Comparison of ENCODE assay signal across 8 cellular contexts in genomic region chr19:57351867-57352266, GRCh38. TPM values are rescaled to one million over a fixed set of nuclear protein-coding genes. Genes with fewer than 3 reads are reported as not detected.
A peak's percentile ranks its signal among the peaks of the same experiment; 100 is the strongest.
DNase-seq lines count a peak whose midpoint lies in the region; ATAC-seq and TF ChIP-seq lines count a peak whose summit lies in the region.

No MANE protein-coding gene starts in this region.

- TF ChIP-seq POLR2A in testis (IDR thresholded peaks at IDR 0.05), result no peak

- no peaks in the 10 kb centered on the region for H3K36me3 ChIP-seq in testis (ENCODE audit: low read depth, missing control alignments)

- WGBS in testis, 2 donors, result 8 to 16% methylated on average over 7 of the region's 7 CpGs

- H3K27ac ChIP-seq in testis, result peak overlapping the region; percentile 69 to 73

- peaks cover 57% of the 10 kb centered on the region for H3K9me3 Mint-ChIP-seq in T-helper 2 cell treated with Interferon-gamma antibody and Interleukin-4, amounts not matched to agents 5 μg/mL and 100 μg/mL, for 36 hours
- peaks cover 37 to 47% of the 10 kb centered on the region in 2 donors for H3K9me3 Mint-ChIP-seq in activated naive CD4-positive, alpha-beta T cell treated with anti-CD3 and anti-CD28 coated beads, Interleukin-2, amount 50 U/mL, for 72 hours

- intact Hi-C loops in testis (cut with DNase I; ENCODE audit: low total_unique reads), result no loop called here

- H3K4me3 ChIP-seq in iPS-18c (ENCODE audit: insufficient read depth, low read depth, low read length), result peak overlapping the region; percentile 94
- peak overlapping the region; percentile 83 to 87 for H3K4me3 ChIP-seq in testis

- H3K27ac Mint-ChIP-seq in T-helper 2 cell treated with Interferon-gamma antibody and Interleukin-4, amounts not matched to agents 5 μg/mL and 100 μg/mL, for 36 hours, result peak overlapping the region; percentile 83
- H3K27ac Mint-ChIP-seq in activated naive CD4-positive, alpha-beta T cell treated with anti-CD3 and anti-CD28 coated beads, Interleukin-2, amount 50 U/mL, for 72 hours, result peak overlapping the region; percentile 92 to 98

- ATAC-seq in activated naive CD4-positive, alpha-beta T cell treated with anti-CD3 and anti-CD28 coated beads, Interleukin-2, amount 50 U/mL, for 72 hours, result no peak
- ATAC-seq in HG03354 (IDR thresholded peaks at IDR 0.05; ENCODE audit: poor library complexity, severe bottlenecking, unreplicated experiment) (no peak), HG02623 (IDR thresholded peaks at IDR 0.05; ENCODE audit: unreplicated experiment) (no peak)

- peaks cover 6% of the 10 kb centered on the region for H3K4me1 ChIP-seq in testis

- H3K4me1 Mint-ChIP-seq in T-helper 2 cell treated with Interferon-gamma antibody and Interleukin-4, amounts not matched to agents 5 μg/mL and 100 μg/mL, for 36 hours (ENCODE audit: low read depth), result peaks cover 17% of the 10 kb centered on the region

- no peaks in the 10 kb centered on the region for H3K9me3 ChIP-seq in iPS-18c (ENCODE audit: control insufficient read depth, insufficient read depth, low read length)
- H3K9me3 ChIP-seq in testis, result no peaks in the 10 kb centered on the region

- H3K36me3 Mint-ChIP-seq in T-helper 2 cell treated with Interferon-gamma antibody and Interleukin-4, amounts not matched to agents 5 μg/mL and 100 μg/mL, for 36 hours (ENCODE audit: low read depth), result peaks cover 62% of the 10 kb centered on the region
- peaks cover 66 to 72% of the 10 kb centered on the region in 2 donors for H3K36me3 Mint-ChIP-seq in activated naive CD4-positive, alpha-beta T cell treated with anti-CD3 and anti-CD28 coated beads, Interleukin-2, amount 50 U/mL, for 72 hours

- DNase-seq in T-helper 2 cell treated with Interferon-gamma antibody and Interleukin-4, amounts not matched to agents 5 μg/mL and 100 μg/mL, for 36 hours (ENCODE audit: low spot score), result no peak
- DNase-seq in T-helper 2 cell (no peak), testis (no peak), NCI-H2227 (lab: John Stamatoyannopoulos, UW; ENCODE audit: unreplicated experiment) (no peak)
- DNase-seq in activated naive CD4-positive, alpha-beta T cell treated with anti-CD3 and anti-CD28 coated beads, Interleukin-2, amount 50 U/mL, for 72 hours (ENCODE audit: low spot score in 2 of 2), result no peak

- no peaks in the 10 kb centered on the region for H3K27me3 Mint-ChIP-seq in T-helper 2 cell treated with Interferon-gamma antibody and Interleukin-4, amounts not matched to agents 5 μg/mL and 100 μg/mL, for 36 hours (ENCODE audit: low read depth)

- no peak for TF ChIP-seq CTCF in testis (IDR thresholded peaks at IDR 0.05)

- H3K4me3 Mint-ChIP-seq in T-helper 2 cell treated with Interferon-gamma antibody and Interleukin-4, amounts not matched to agents 5 μg/mL and 100 μg/mL, for 36 hours, result peak overlapping the region; percentile 93

- no peaks in the 10 kb centered on the region for H3K27me3 ChIP-seq in testis

RNA-seq across cellular contexts. Expression of gene ZNF304, which starts 0.8 kb away (rescaled TPM):
- total RNA-seq in activated naive CD4-positive, alpha-beta T cell treated with anti-CD3 and anti-CD28 coated beads, Interleukin-2, amount 50 U/mL, for 72 hours, result 1 to 10 TPM; 3.5 to 6.5 TPM
- 10 to 100 TPM; 10.8 to 11.4 TPM for total RNA-seq in testis
- 9.5 TPM for polyA plus RNA-seq in testis (ENCODE audit: insufficient read depth, low read depth, low replicate concordance)

RNA-seq across cellular contexts. Expression of gene TRAPPC2B, which starts 11.5 kb away (rescaled TPM):
- total RNA-seq in activated naive CD4-positive, alpha-beta T cell treated with anti-CD3 and anti-CD28 coated beads, Interleukin-2, amount 50 U/mL, for 72 hours, result 1 to 10 TPM; 3.8 to 5.9 TPM
- total RNA-seq in testis, result 10 to 100 TPM; 30.2 to 31.2 TPM
- 24.0 TPM for polyA plus RNA-seq in testis (ENCODE audit: insufficient read depth, low read depth, low replicate concordance)

RNA-seq across cellular contexts. Expression of gene ZNF547, which starts 11.5 kb away (rescaled TPM):
- total RNA-seq in activated naive CD4-positive, alpha-beta T cell treated with anti-CD3 and anti-CD28 coated beads, Interleukin-2, amount 50 U/mL, for 72 hours, result 1 to 10 TPM in 1 of 2 donors, under 1 TPM in 1; 0.61 to 2.7 TPM
- 10 to 100 TPM in 1 of 2 donors, 1 to 10 TPM in 1; 7.8 to 11.8 TPM for total RNA-seq in testis
- polyA plus RNA-seq in testis (ENCODE audit: insufficient read depth, low read depth, low replicate concordance), result 4.7 TPM

RNA-seq across cellular contexts. Expression of gene ZNF543, which starts 31.6 kb away (rescaled TPM):
- total RNA-seq in activated naive CD4-positive, alpha-beta T cell treated with anti-CD3 and anti-CD28 coated beads, Interleukin-2, amount 50 U/mL, for 72 hours, result 1 to 10 TPM; 3.4 to 7.0 TPM
- 10 to 100 TPM; 11.3 to 12.3 TPM for total RNA-seq in testis
- polyA plus RNA-seq in testis (ENCODE audit: insufficient read depth, low read depth, low replicate concordance), result 4.7 TPM

RNA-seq across cellular contexts. Expression of gene ZNF548, which starts 37.8 kb away (rescaled TPM):
- total RNA-seq in activated naive CD4-positive, alpha-beta T cell treated with anti-CD3 and anti-CD28 coated beads, Interleukin-2, amount 50 U/mL, for 72 hours, result 10 to 100 TPM; 22.8 to 31.5 TPM
- total RNA-seq in testis, result 10 to 100 TPM; 35.4 to 39.3 TPM
- 14.6 TPM for polyA plus RNA-seq in testis (ENCODE audit: insufficient read depth, low read depth, low replicate concordance)

Comparison
In these comparisons a context has a peak if more than half of its experiments do, and no peak if none do; other contexts are left out.
1. RNA of gene TRAPPC2B, which starts 11.5 kb away (total RNA-seq): 30.2 to 31.2 TPM in testis; 3.8 to 5.9 TPM in activated naive CD4-positive, alpha-beta T cell treated with anti-CD3 and anti-CD28 coated beads, Interleukin-2, amount 50 U/mL, for 72 hours; every median in the first group is over 4 times any median in the second.